ENCODE assay signal across 7 cellular contexts in the genomic region with DNA sequence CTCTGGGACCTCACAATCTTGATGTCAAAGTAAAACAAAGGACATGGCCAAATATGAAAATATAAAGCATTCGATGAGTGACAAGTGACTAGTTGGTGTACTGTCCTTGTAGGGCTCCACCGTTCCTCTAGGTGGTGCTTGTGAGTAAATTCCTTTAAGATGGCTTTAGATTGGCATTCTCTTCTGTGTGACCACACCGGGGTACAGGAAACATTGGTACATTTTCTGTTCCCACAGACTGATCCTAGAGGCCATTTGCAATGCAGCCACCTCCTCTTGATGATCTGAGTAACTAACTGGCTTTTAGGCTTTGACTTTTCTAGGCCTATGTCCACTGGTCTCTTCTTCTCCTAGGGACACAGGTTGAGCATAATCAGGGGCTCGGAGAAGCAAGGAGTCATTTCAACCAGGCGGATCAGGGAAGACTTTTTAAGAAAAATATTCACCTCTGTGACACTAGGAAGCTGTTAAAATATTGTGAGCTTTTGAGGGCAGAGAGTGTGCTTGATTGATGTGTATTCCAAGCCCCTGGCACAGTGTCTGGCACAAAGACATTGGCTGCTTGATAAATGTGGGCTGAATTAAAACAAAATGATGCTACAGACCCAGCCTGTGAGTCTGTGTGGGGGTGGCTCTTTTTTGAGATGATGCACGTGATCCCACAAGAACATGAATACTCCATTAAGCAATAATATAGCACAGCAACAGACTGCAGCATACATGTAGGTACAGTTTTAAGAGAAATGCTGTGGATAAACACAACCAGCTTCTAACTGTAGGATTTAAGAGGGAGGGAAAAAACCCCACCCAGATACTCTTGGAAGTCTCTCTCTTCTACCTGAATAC. TPM values are rescaled to one million over a fixed set of nuclear protein-coding genes. Genes with fewer than 3 reads are reported as not detected.
DNase-seq lines count a peak whose midpoint lies in the region; ATAC-seq, FAIRE-seq and TF ChIP-seq lines count a peak whose summit lies in the region.

No MANE protein-coding gene starts in this region.

- H3K9me3 ChIP-seq in MM.1S (replicated peaks; ENCODE audit: insufficient read depth, low read length) (no peaks in the 10 kb centered on the region), endothelial cell of umbilical vein (replicated peaks; ENCODE audit: control insufficient read depth, insufficient read depth, low read length) (no peaks in the 10 kb centered on the region)

- H3K27me3 Mint-ChIP-seq in WTC11 (ENCODE audit: low read depth), result no peaks in the 10 kb centered on the region

- H2AFZ ChIP-seq in MM.1S (ENCODE audit: low read length) (no peak overlapping the region), endothelial cell of umbilical vein (ENCODE audit: low read depth, low read length) (peak overlapping the region; percentile 17)

- DNase-seq in GDM1 (lab: John Stamatoyannopoulos, UW) (peak; percentile 42), MM.1S (peak; percentile 53), WTC11 (ENCODE audit: low spot score) (peak; percentile 41), endothelial cell of umbilical vein (ENCODE audit: low read depth, low spot score) (peak; percentile 59), myocyte (ENCODE audit: low read depth) (peak; percentile 60), DMS79 (lab: John Stamatoyannopoulos, UW) (no peak)

- H3K4me1 ChIP-seq in MM.1S (ENCODE audit: low read length) (no peaks in the 10 kb centered on the region), endothelial cell of umbilical vein (ENCODE audit: control insufficient read depth, extremely low read depth, insufficient read depth, low read length) (no peaks in the 10 kb centered on the region)

- no peak overlapping the region for H3K27ac ChIP-seq in MM.1S (ENCODE audit: low read length)
- no peak overlapping the region for H3K27ac ChIP-seq in endothelial cell of umbilical vein (ENCODE audit: insufficient read depth, low read depth, low read length)

- TF ChIP-seq CTCF in MM.1S (IDR thresholded peaks at IDR 0.05; ENCODE audit: low read length), result peak; percentile 57
- peak; percentile 46 for TF ChIP-seq CTCF in WTC11 (IDR thresholded peaks at IDR 0.05)
- TF ChIP-seq CTCF in endothelial cell of umbilical vein (IDR thresholded peaks at IDR 0.05; ENCODE audit: extremely low read depth in 1 of 2, insufficient read depth in 1 of 2, low read depth in 1 of 2, low read length in 2 of 2), result peak; percentile 66 to 71

- H3F3A ChIP-seq in MM.1S (ENCODE audit: insufficient read depth, low read length), result no peaks in the 10 kb centered on the region

- no peaks in the 10 kb centered on the region for H3K27me3 ChIP-seq in MM.1S (replicated peaks; ENCODE audit: insufficient read depth, low read length)
- H3K27me3 ChIP-seq in endothelial cell of umbilical vein (ENCODE audit: control insufficient read depth in 2 of 2, insufficient read depth in 2 of 2, low read length in 2 of 2), result no peaks in the 10 kb centered on the region

- BruUV-seq in endothelial cell of umbilical vein (replicated peaks; lab: Mats Ljungman, UMichigan), result no TSS peak

- peaks cover 40% of the 10 kb centered on the region for H3K4me1 Mint-ChIP-seq in WTC11

- intact Hi-C loops in endothelial cell of umbilical vein (cut with micrococcal nuclease), result loop anchor here (2.0 to 5.0 kb wide), 2 partner anchors 816 to 904 kb away; a partner anchor contains a TSS

- H3K9me3 Mint-ChIP-seq in WTC11, result peaks cover 4% of the 10 kb centered on the region; the same call in 1 of the 2 replicates

- H3K9me1 ChIP-seq in endothelial cell of umbilical vein (replicated peaks; ENCODE audit: control insufficient read depth, extremely low read depth, insufficient read depth, low read length), result no peaks in the 10 kb centered on the region

- dilution Hi-C loops in endothelial cell of umbilical vein (cut with MboI; ENCODE audit: extremely low pct_ligation_motif_present, low sequenced_read_pairs), result no loop called here

- H3K4me3 Mint-ChIP-seq in WTC11, result no peak overlapping the region

- no peaks in the 10 kb centered on the region for H3K36me3 Mint-ChIP-seq in WTC11

- no peak for TF ChIP-seq POLR2A in endothelial cell of umbilical vein (IDR thresholded peaks at IDR 0.05; ENCODE audit: low read depth, low read length)

- CTCF ChIA-PET in WTC11 (lab: Charles Lee) (interaction anchor here (1.0 to 1.2 kb wide), 3 partner anchors 15 to 156 kb away, joined by 3 read pairs; no protein-coding TSS in a partner anchor), endothelial cell of umbilical vein (lab: Charles Lee) (interaction anchor here (0.9 to 1.8 kb wide), 10 partner anchors 10 to 833 kb away, joined by 3 to 7 read pairs (median 4); a partner anchor contains a TSS)

- H3K9ac ChIP-seq in MM.1S (ENCODE audit: low read length) (no peak overlapping the region), endothelial cell of umbilical vein (replicated peaks; ENCODE audit: extremely low read depth, insufficient read depth, low read length) (no peak overlapping the region)

- H3K4me2 ChIP-seq in MM.1S (ENCODE audit: low read depth, low read length), result no peak overlapping the region
- H3K4me2 ChIP-seq in endothelial cell of umbilical vein (ENCODE audit: insufficient read depth, low read length), result no peak overlapping the region

- FAIRE-seq in endothelial cell of umbilical vein (lab: Jason Lieb, UNC), result peak; percentile 85

- no peaks in the 10 kb centered on the region for H3K9me2 ChIP-seq in MM.1S (replicated peaks; ENCODE audit: insufficient read depth, low read length)

- H3K79me2 ChIP-seq in MM.1S (ENCODE audit: low read length) (no peaks in the 10 kb centered on the region), endothelial cell of umbilical vein (ENCODE audit: control insufficient read depth, insufficient read depth, low read length) (no peaks in the 10 kb centered on the region)

- H4K20me1 ChIP-seq in MM.1S (ENCODE audit: insufficient read depth, low read length) (no peaks in the 10 kb centered on the region), endothelial cell of umbilical vein (replicated peaks; ENCODE audit: control insufficient read depth, extremely low read depth, insufficient read depth, low read length) (no peaks in the 10 kb centered on the region)

- H3K4me3 ChIP-seq in MM.1S (ENCODE audit: low read length) (no peak overlapping the region), endothelial cell of umbilical vein (replicated peaks in 1 of 3; ENCODE audit: insufficient read depth in 1 of 3, low read depth in 1 of 3, low read length in 3 of 3) (no peak overlapping the region)

- H3K36me3 ChIP-seq in MM.1S (replicated peaks; ENCODE audit: insufficient read depth, low read length) (no peaks in the 10 kb centered on the region), endothelial cell of umbilical vein (ENCODE audit: control insufficient read depth in 2 of 2, extremely low read depth in 1 of 2, insufficient read depth in 2 of 2, low read length in 2 of 2) (no peaks in the 10 kb centered on the region)

- ATAC-seq in GM21717 (IDR thresholded peaks at IDR 0.05; ENCODE audit: unreplicated experiment), result peak; percentile 69
- ATAC-seq in WTC11, result peak; percentile 83

- H3K27ac Mint-ChIP-seq in WTC11, result peak overlapping the region; percentile 83; the same call in 1 of the 2 replicates

- POLR2A ChIA-PET in WTC11 (lab: Charles Lee) (no interaction called here), endothelial cell of umbilical vein (lab: Charles Lee) (no interaction called here)

TF ChIP-seq in WTC11, 78 proteins besides CTCF, POLR2A, EP300 and RAD21 (continues in another document):
- TF ChIP-seq, protein P1, sequence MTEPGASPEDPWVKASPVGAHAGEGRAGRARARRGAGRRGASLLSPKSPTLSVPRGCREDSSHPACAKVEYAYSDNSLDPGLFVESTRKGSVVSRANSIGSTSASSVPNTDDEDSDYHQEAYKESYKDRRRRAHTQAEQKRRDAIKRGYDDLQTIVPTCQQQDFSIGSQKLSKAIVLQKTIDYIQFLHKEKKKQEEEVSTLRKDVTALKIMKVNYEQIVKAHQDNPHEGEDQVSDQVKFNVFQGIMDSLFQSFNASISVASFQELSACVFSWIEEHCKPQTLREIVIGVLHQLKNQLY (CRISPR knock-in tag; IDR thresholded peaks at IDR 0.05), result no peak
- TF ChIP-seq NFE2L1 (CRISPR knock-in tag; IDR thresholded peaks at IDR 0.05), result no peak
- no peak for TF ChIP-seq ZBTB21 (CRISPR knock-in tag; IDR thresholded peaks at IDR 0.05; ENCODE audit: borderline replicate concordance)

TF ChIP-seq in endothelial cell of umbilical vein, 7 proteins besides CTCF, POLR2A, EP300 and RAD21 (continues in another document):
- TF ChIP-seq POLR2AphosphoS5 (IDR thresholded peaks at IDR 0.05; ENCODE audit: insufficient read depth, low read depth, low read length) (no peak), FOS (IDR thresholded peaks at IDR 0.05; ENCODE audit: borderline replicate concordance, insufficient read depth, low read length) (no peak), JUN (IDR thresholded peaks at IDR 0.05; ENCODE audit: borderline replicate concordance, insufficient read depth, insufficient read length, low read depth) (no peak), MYC (IDR thresholded peaks at IDR 0.05; ENCODE audit: low read depth, low read length) (no peak), GATA2 (IDR thresholded peaks at IDR 0.05; ENCODE audit: insufficient read depth, insufficient read length, low read depth, low read length) (no peak)

RNA-seq across cellular contexts. Expression of a gene that starts 21.0 kb away (rescaled TPM):
- total RNA-seq in WTC11 (2021) (0.37 to 2.1 TPM (median 0.73 TPM) in 3 replicates), endothelial cell of umbilical vein (0.74 and 3.1 TPM in 2 replicates), myocyte (2.7 and 5.5 TPM in 2 replicates)
- 0.76 and 0.77 TPM in 2 replicates for polyA plus RNA-seq in endothelial cell of umbilical vein
- polyA plus RNA-seq in endothelial cell of umbilical vein (2011; cell fraction: cytosol; rRNA removed), result 0.55 and 0.58 TPM in 2 replicates
- 0.67 and 0.74 TPM in 2 replicates for polyA plus RNA-seq in endothelial cell of umbilical vein (2011; cell fraction: nucleus; rRNA removed)
- 0.98 and 1.3 TPM in 2 replicates for polyA plus RNA-seq in endothelial cell of umbilical vein (2012)
- polyA minus RNA-seq in endothelial cell of umbilical vein, result 0.49 and 0.76 TPM in 2 replicates
- polyA minus RNA-seq in endothelial cell of umbilical vein (2011; cell fraction: cytosol; rRNA and poly(A)+ RNA removed), result not detected
- 0.77 and 1.2 TPM in 2 replicates for polyA minus RNA-seq in endothelial cell of umbilical vein (2011; cell fraction: nucleus; rRNA and poly(A)+ RNA removed)
- 1.7 TPM for polyA plus RNA-seq in myocyte (2012)

RNA-seq across cellular contexts. Expression of a gene that starts 52.3 kb away (rescaled TPM):
- 12.2 to 15.6 TPM (median 13.5 TPM) in 3 replicates for total RNA-seq in WTC11 (2021)
- total RNA-seq in endothelial cell of umbilical vein, result 20.9 and 21.8 TPM in 2 replicates
- 33.7 and 40.8 TPM in 2 replicates for polyA plus RNA-seq in endothelial cell of umbilical vein
- polyA plus RNA-seq in endothelial cell of umbilical vein (2011; cell fraction: cytosol; rRNA removed), result 49.2 and 49.6 TPM in 2 replicates
- polyA plus RNA-seq in endothelial cell of umbilical vein (2011; cell fraction: nucleus; rRNA removed), result 14.0 and 16.3 TPM in 2 replicates
- polyA plus RNA-seq in endothelial cell of umbilical vein (2012), result 26.9 and 27.9 TPM in 2 replicates
- polyA minus RNA-seq in endothelial cell of umbilical vein, result 37.4 and 45.0 TPM in 2 replicates
- polyA minus RNA-seq in endothelial cell of umbilical vein (2011; cell fraction: cytosol; rRNA and poly(A)+ RNA removed), result 5.6 TPM
- polyA minus RNA-seq in endothelial cell of umbilical vein (2011; cell fraction: nucleus; rRNA and poly(A)+ RNA removed), result 10.0 and 12.5 TPM in 2 replicates
- total RNA-seq in myocyte, result 5.6 and 16.3 TPM in 2 replicates
- polyA plus RNA-seq in myocyte (2012), result 14.1 TPM
